37 cellular contexts compared by ENCODE assay signal in genomic region chr4:99578679-99579078, GRCh38. TPM values are rescaled to one million over a fixed set of nuclear protein-coding genes. Genes with fewer than 3 reads are reported as not detected.
"Had no signal": no experiment of that assay in that cellular context is flagged by ENCODE, and none has a peak within 500 bp of the region (broad histone marks: within the 10 kb centered on the region; RNA-seq: fewer than 3 reads in every experiment).

No MANE protein-coding gene starts in this region.

- DNase-seq: activated B cell treated with CpG ODN at 0.5 μM for 24 hours; activated CD4-positive, alpha-beta memory T cell treated with anti-CD3 and anti-CD28 coated beads for 36 hours; activated CD4-positive, alpha-beta T cell treated with anti-CD3 and anti-CD28 coated beads for 4 hours; activated CD4-positive, alpha-beta T cell treated with anti-CD3 and anti-CD28 coated beads, Interleukin-2, amount 10 ng/mL, durations not matched to agents 24 days and 14 days; activated CD4-positive, alpha-beta T cell treated with anti-CD3 and anti-CD28 coated beads, Interleukin-2, amount 50 U/mL, for 1 hour; activated CD4-positive, alpha-beta T cell treated with anti-CD3 and anti-CD28 coated beads, Interleukin-2, amount 50 U/mL, for 4 hours; activated CD4-positive, CD25-positive, alpha-beta regulatory T cell treated with anti-CD3 and anti-CD28 coated beads, Interleukin-2, amount 50 U/mL, for 72 hours; activated CD8-positive, alpha-beta memory T cell treated with anti-CD3 and anti-CD28 coated beads, Interleukin-2, amount 50 U/mL, for 4 hours; activated CD8-positive, alpha-beta T cell treated with anti-CD3 and anti-CD28 coated beads for 36 hours; activated effector memory CD4-positive, alpha-beta T cell treated with anti-CD3 and anti-CD28 coated beads, Interleukin-2, amount 50 U/mL, for 16 hours; activated gamma-delta T cell treated with Interleukin-2 at 50 U/mL for 16 hours; activated naive CD4-positive, alpha-beta T cell; activated naive CD4-positive, alpha-beta T cell treated with anti-CD3 and anti-CD28 coated beads for 36 hours; activated naive CD4-positive, alpha-beta T cell treated with anti-CD3 and anti-CD28 coated beads, Interleukin-2, amount 50 U/mL, for 16 hours; activated naive CD8-positive, alpha-beta T cell treated with anti-CD3 and anti-CD28 coated beads for 36 hours; activated T-cell treated with anti-CD3 and anti-CD28 coated beads for 4 hours; activated T-cell treated with anti-CD3 and anti-CD28 coated beads, Interleukin-2, amount 50 U/mL, for 1 hour; activated T-cell treated with anti-CD3 and anti-CD28 coated beads, Interleukin-2, amount 50 U/mL, for 4 hours; activated T-cell treated with anti-CD3 and anti-CD28 coated beads, Interleukin-2, amount 50 U/mL, for 72 hours; adrenal gland; amniotic stem cell; aorta; body of pancreas; brain microvascular endothelial cell; central memory CD4-positive, alpha-beta T cell; SW 1271; T-helper 1 cell; T-helper 2 cell; T-helper 9 cell had no signal

- H3K4me1 ChIP-seq: adrenal gland, body of pancreas, breast epithelium had no signal

- H3K36me3 ChIP-seq: adrenal gland, brain microvascular endothelial cell, breast epithelium had no signal

- ATAC-seq: activated CD8-positive, alpha-beta T cell treated with anti-CD3 and anti-CD28 coated beads for 36 hours; activated naive CD4-positive, alpha-beta T cell treated with anti-CD3 and anti-CD28 coated beads, Interleukin-2, amount 50 U/mL, for 72 hours; activated T-cell treated with anti-CD3 and anti-CD28 coated beads, Interleukin-2, amount 50 U/mL, for 4 hours; activated T-cell treated with anti-CD3 and anti-CD28 coated beads, Interleukin-2, amount 50 U/mL, for 72 hours; activated T-helper 17 cell treated with anti-CD3 and anti-CD28 coated beads, Interleukin-2, amount 50 U/mL, for 72 hours; body of pancreas had no signal

- H3K4me3 ChIP-seq: adrenal gland, body of pancreas, breast epithelium had no signal

- H3K27me3 ChIP-seq: adrenal gland, body of pancreas, brain microvascular endothelial cell had no signal

- H3K27ac ChIP-seq: adrenal gland, body of pancreas, brain microvascular endothelial cell, breast epithelium, VCaP had no signal

- FAIRE-seq: astrocyte, TTC549 had no signal

- H3K9me3 ChIP-seq: adrenal gland, body of pancreas, breast epithelium had no signal

RNA-seq across cellular contexts. Expression of gene MTTP, which starts 4.1 kb away (rescaled TPM):
- total RNA-seq: activated CD4-positive, alpha-beta memory T cell treated with anti-CD3 and anti-CD28 coated beads for 36 hours; activated CD4-positive, alpha-beta T cell treated with anti-CD3 and anti-CD28 coated beads, Interleukin-2, amount 10 ng/mL, durations not matched to agents 24 days and 14 days; activated CD8-positive, alpha-beta memory T cell treated with anti-CD3 and anti-CD28 coated beads for 36 hours; activated T-cell treated with anti-CD3 and anti-CD28 coated beads, Interleukin-2, amount 50 U/mL, for 4 hours; activated T-helper 1 cell treated with anti-CD3 and anti-CD28 coated beads, Interleukin-12 subunit alpha, Interleukin-12 subunit beta, Interleukin-2, Interleukin-4 antibody, amounts not matched to agents 30 ng/mL and 10 ng/mL and 1 ng/mL, durations not matched to agents 14 hours and 24 hours and 36 hours; body of pancreas had no signal
